ENCODE assay signal across 9 cellular contexts in the genomic region with DNA sequence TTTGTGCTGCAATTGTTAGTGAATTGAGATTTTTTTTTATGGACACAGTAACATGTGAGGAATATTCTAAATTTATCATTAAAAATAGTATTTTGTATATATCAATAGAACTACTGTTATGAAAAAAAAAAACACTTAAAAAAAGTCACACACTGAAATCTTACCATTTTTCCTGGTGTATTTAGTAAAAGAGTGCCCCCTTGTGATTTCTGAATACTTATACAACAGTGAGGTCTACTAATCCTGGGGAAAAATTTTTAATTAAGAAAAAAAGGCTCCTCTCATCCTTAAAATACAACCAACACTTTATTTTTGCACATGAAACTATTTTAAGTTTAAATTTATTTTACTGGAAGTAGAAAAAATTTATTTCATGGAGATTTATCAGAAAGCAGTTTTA. TPM values are rescaled to one million over a fixed set of nuclear protein-coding genes. Genes with fewer than 3 reads are reported as not detected.
DNase-seq lines count a peak whose midpoint lies in the region; ATAC-seq and TF ChIP-seq lines count a peak whose summit lies in the region.
"Had no signal": no experiment of that assay in that cellular context is flagged by ENCODE, and none has a peak within 500 bp of the region (broad histone marks: within the 10 kb centered on the region; RNA-seq: fewer than 3 reads in every experiment).

No MANE protein-coding gene starts in this region.

- H3K36me3 Mint-ChIP-seq in neural crest cell (ENCODE audit: low read depth), result peaks cover 5% of the 10 kb centered on the region

- DNase-seq in NCI-H1694 treated with DMSO at 0.1 percent for 48 hours (lab: John Stamatoyannopoulos, UW), result peak; percentile 7
- DNase-seq in NCI-H1694 (lab: John Stamatoyannopoulos, UW), result no peak
- peak; percentile 5 for DNase-seq in NCI-H2171 treated with DMSO at 0.1 percent for 48 hours (lab: John Stamatoyannopoulos, UW)
- peak; percentile 27 for DNase-seq in choroid plexus epithelial cell (ENCODE audit: low read depth)
- DNase-seq in neural crest cell (ENCODE audit: low read depth, low spot score), result no peak
- DNase-seq in activated CD4-positive, alpha-beta T cell treated with anti-CD3 and anti-CD28 coated beads for 4 hours, result no peak
- DNase-seq: tibial artery had no signal

- no peaks in the 10 kb centered on the region for H3K4me1 Mint-ChIP-seq in neural crest cell

- peak; percentile 32 for TF ChIP-seq CTCF in choroid plexus epithelial cell (conservative IDR thresholded peaks at IDR 0.05; ENCODE audit: low read depth, low read length)
- TF ChIP-seq CTCF in neural crest cell (conservative IDR thresholded peaks at IDR 0.05), result peak; percentile 70

- ATAC-seq in HG03108 (IDR thresholded peaks at IDR 0.05; ENCODE audit: unreplicated experiment) (no peak), HG02798 (IDR thresholded peaks at IDR 0.05; ENCODE audit: poor library complexity, unreplicated experiment) (no peak)

- no peak overlapping the region for H3K4me3 Mint-ChIP-seq in neural crest cell

- peaks cover 7% of the 10 kb centered on the region for H3K9me3 Mint-ChIP-seq in neural crest cell

- H3K27me3 Mint-ChIP-seq in neural crest cell (ENCODE audit: low read depth), result no peaks in the 10 kb centered on the region

- H3K4me3 ChIP-seq in choroid plexus epithelial cell (ENCODE audit: low read depth, low read length), result no peak overlapping the region
- H3K4me3 ChIP-seq: tibial artery had no signal

- no peak overlapping the region for H3K27ac Mint-ChIP-seq in neural crest cell (ENCODE audit: unreplicated experiment)

RNA-seq across cellular contexts. Expression of gene SPOCK3, which starts 56.4 kb away (rescaled TPM):
- 0.45 and 0.56 TPM in 2 replicates for total RNA-seq in neural crest cell

Comparison
In these comparisons a context has a peak if more than half of its experiments do, and no peak if none do; other contexts are left out.
1. DNase-seq: peak in NCI-H1694 treated with DMSO at 0.1 percent for 48 hours (single experiment), NCI-H2171 treated with DMSO at 0.1 percent for 48 hours (single experiment) and choroid plexus epithelial cell (single experiment); none in NCI-H1694 (single experiment), neural crest cell (single experiment) and activated CD4-positive, alpha-beta T cell treated with anti-CD3 and anti-CD28 coated beads for 4 hours (0 of 2).